In the genomic region with DNA sequence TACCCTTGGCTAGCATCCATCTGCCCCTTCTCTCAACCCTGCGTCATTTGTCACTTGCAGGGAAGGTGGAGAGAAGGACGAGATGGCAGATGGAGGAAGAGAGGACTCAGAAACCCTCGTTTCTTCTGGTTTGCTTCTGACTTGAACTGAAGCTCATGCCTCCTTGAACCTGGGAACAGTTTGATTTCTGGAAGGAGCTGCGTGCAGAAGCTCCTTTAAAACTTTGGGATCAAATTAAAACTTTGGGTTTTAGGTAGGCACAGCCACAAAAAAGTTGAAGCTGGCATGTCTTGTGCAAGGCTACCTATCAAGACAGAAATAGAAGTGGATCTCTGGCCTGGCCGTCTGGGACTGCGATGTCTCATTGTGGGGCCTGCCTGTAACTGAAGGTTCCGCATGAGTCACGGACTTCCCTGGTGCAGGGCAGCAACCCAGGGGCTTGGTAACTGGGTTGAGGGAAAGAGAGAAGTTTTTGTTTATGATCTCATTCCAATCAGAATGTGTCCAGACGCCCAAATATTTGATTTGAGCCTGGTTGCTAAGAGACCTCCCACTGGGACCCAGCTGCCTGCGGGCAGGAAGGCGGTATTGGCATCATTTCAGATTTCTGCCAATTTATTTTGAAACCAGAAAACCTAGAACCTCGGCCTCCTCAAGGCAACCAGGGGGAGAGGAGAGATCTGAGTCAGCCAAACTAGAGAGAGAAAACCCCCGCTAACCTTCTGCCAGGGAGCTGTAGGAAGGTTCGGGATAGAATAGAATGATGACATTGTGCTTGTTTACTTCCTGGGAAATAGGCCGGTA, we compare ENCODE assay signal across 9 cellular contexts. TPM values are rescaled to one million over a fixed set of nuclear protein-coding genes. Genes with fewer than 3 reads are reported as not detected.
DNase-seq lines count a peak whose midpoint lies in the region; ATAC-seq and TF ChIP-seq lines count a peak whose summit lies in the region.
"Had no signal": no experiment of that assay in that cellular context is flagged by ENCODE, and none has a peak within 500 bp of the region (broad histone marks: within the 10 kb centered on the region; RNA-seq: fewer than 3 reads in every experiment).

No MANE protein-coding gene starts in this region.

- H3K27me3 ChIP-seq in CD8-positive, alpha-beta T cell (ENCODE audit: insufficient read depth, low read length) = no peaks in the 10 kb centered on the region
- H3K27me3 ChIP-seq in brain microvascular endothelial cell (replicated peaks) = no peaks in the 10 kb centered on the region
- no peaks in the 10 kb centered on the region for H3K27me3 ChIP-seq in left lung

- no peak overlapping the region for H3K27ac ChIP-seq in CD8-positive, alpha-beta T cell (ENCODE audit: low read depth, low read length)
- H3K27ac ChIP-seq in brain microvascular endothelial cell (peak overlapping the region; percentile 99), left lung (peak overlapping the region in 1 of 2 donors; percentile 21)

- peak; percentile 44 for ATAC-seq in CD8-positive, alpha-beta T cell
- ATAC-seq in HG03378 (IDR thresholded peaks at IDR 0.05; ENCODE audit: unreplicated experiment) (peak; percentile 65), left lung (peak; percentile 94)

- no peaks in the 10 kb centered on the region for H3K9me3 Mint-ChIP-seq in CD8-positive, alpha-beta T cell
- H3K9me3 Mint-ChIP-seq in stimulated activated naive CD8-positive, alpha-beta T cell treated with anti-CD3 and anti-CD28 coated beads, Interleukin-15, Interleukin-2, amounts not matched to agents 100 ng/mL and 50 ng/mL, for 24 hours = no peaks in the 10 kb centered on the region
- H3K9me3 Mint-ChIP-seq: T-helper 1 cell treated with Interleukin-12 subunit alpha and Interleukin-12 subunit beta and Interleukin-4 antibody, amounts not matched to agents 30 μg/mL and 1 μg/mL, for 36 hours had no signal

- H3K36me3 ChIP-seq in CD8-positive, alpha-beta T cell (ENCODE audit: insufficient read depth, low read length) = no peaks in the 10 kb centered on the region
- no peaks in the 10 kb centered on the region for H3K36me3 ChIP-seq in brain microvascular endothelial cell (replicated peaks)
- no peaks in the 10 kb centered on the region for H3K36me3 ChIP-seq in left lung

- TF ChIP-seq CTCF in CD8-positive, alpha-beta T cell (IDR thresholded peaks at IDR 0.05) = no peak
- TF ChIP-seq CTCF in brain microvascular endothelial cell (IDR thresholded peaks at IDR 0.05; ENCODE audit: low read depth, low read length, missing control alignments) (no peak), left lung (IDR thresholded peaks at IDR 0.05) (no peak)

- no peaks in the 10 kb centered on the region for H3K9me3 ChIP-seq in CD8-positive, alpha-beta T cell (ENCODE audit: low read length)
- H3K9me3 ChIP-seq in left lung = no peaks in the 10 kb centered on the region

- no peak overlapping the region for H3K4me3 Mint-ChIP-seq in CD8-positive, alpha-beta T cell
- peak overlapping the region; percentile 32 for H3K4me3 Mint-ChIP-seq in stimulated activated naive CD8-positive, alpha-beta T cell treated with anti-CD3 and anti-CD28 coated beads, Interleukin-15, Interleukin-2, amounts not matched to agents 100 ng/mL and 50 ng/mL, for 24 hours
- H3K4me3 Mint-ChIP-seq: T-helper 1 cell treated with Interleukin-12 subunit alpha and Interleukin-12 subunit beta and Interleukin-4 antibody, amounts not matched to agents 30 μg/mL and 1 μg/mL, for 36 hours had no signal

- DNase-seq in CD8-positive, alpha-beta T cell = peak in 2 of 7 experiments; percentile 14 to 25
- peak; percentile 44 for DNase-seq in GM19238 (ENCODE audit: insufficient read length, low spot score)
- DNase-seq in OCI-M1 (lab: John Stamatoyannopoulos, UW) = peak; percentile 26
- peak; percentile 99 for DNase-seq in brain microvascular endothelial cell
- DNase-seq in left lung = peak in 1 of 2 donors; percentile 72
- no peak for DNase-seq in HuH-7 (ENCODE audit: low spot score)

- no peak overlapping the region for H3K27ac Mint-ChIP-seq in CD8-positive, alpha-beta T cell
- peak overlapping the region; percentile 72 for H3K27ac Mint-ChIP-seq in stimulated activated naive CD8-positive, alpha-beta T cell treated with anti-CD3 and anti-CD28 coated beads, Interleukin-15, Interleukin-2, amounts not matched to agents 100 ng/mL and 50 ng/mL, for 24 hours
- H3K27ac Mint-ChIP-seq: T-helper 1 cell treated with Interleukin-12 subunit alpha and Interleukin-12 subunit beta and Interleukin-4 antibody, amounts not matched to agents 30 μg/mL and 1 μg/mL, for 36 hours had no signal

- H3K27me3 Mint-ChIP-seq in CD8-positive, alpha-beta T cell (ENCODE audit: low read depth) = no peaks in the 10 kb centered on the region
- no peaks in the 10 kb centered on the region for H3K27me3 Mint-ChIP-seq in stimulated activated naive CD8-positive, alpha-beta T cell treated with anti-CD3 and anti-CD28 coated beads, Interleukin-15, Interleukin-2, amounts not matched to agents 100 ng/mL and 50 ng/mL, for 24 hours

- in situ Hi-C loops in brain microvascular endothelial cell (cut with HindIII; ENCODE audit: low pct_ligation_motif_present, low sequenced_read_pairs) = no loop called here

- POLR2A ChIA-PET in CD8-positive, alpha-beta T cell (lab: Charles Lee) = no interaction called here

- no peak overlapping the region for H3K4me3 ChIP-seq in CD8-positive, alpha-beta T cell (ENCODE audit: low read depth, low read length)
- H3K4me3 ChIP-seq in brain microvascular endothelial cell (ENCODE audit: low read depth, low read length) = peak overlapping the region; percentile 17
- H3K4me3 ChIP-seq in left lung = no peak overlapping the region

- no peaks in the 10 kb centered on the region for H3K4me1 ChIP-seq in CD8-positive, alpha-beta T cell (ENCODE audit: insufficient read depth, low read length)
- peaks cover 9 to 10% of the 10 kb centered on the region in 2 donors for H3K4me1 ChIP-seq in left lung

- CTCF ChIA-PET in CD8-positive, alpha-beta T cell (lab: Charles Lee) = interaction anchor here (1.0 kb wide), 1 partner anchor 12 kb away, joined by 3 read pairs; no protein-coding TSS in a partner anchor

- H3K36me3 Mint-ChIP-seq in CD8-positive, alpha-beta T cell = no peaks in the 10 kb centered on the region
- no peaks in the 10 kb centered on the region for H3K36me3 Mint-ChIP-seq in stimulated activated naive CD8-positive, alpha-beta T cell treated with anti-CD3 and anti-CD28 coated beads, Interleukin-15, Interleukin-2, amounts not matched to agents 100 ng/mL and 50 ng/mL, for 24 hours (ENCODE audit: low read depth)

- peaks cover 3% of the 10 kb centered on the region for H3K4me1 Mint-ChIP-seq in CD8-positive, alpha-beta T cell (ENCODE audit: low read depth)
- H3K4me1 Mint-ChIP-seq in stimulated activated naive CD8-positive, alpha-beta T cell treated with anti-CD3 and anti-CD28 coated beads, Interleukin-15, Interleukin-2, amounts not matched to agents 100 ng/mL and 50 ng/mL, for 24 hours (ENCODE audit: low read depth) = peaks cover 19% of the 10 kb centered on the region

- intact Hi-C loops in CD8-positive, alpha-beta T cell (cut with DNase I, micrococcal nuclease) = no loop called here
- intact Hi-C loops in left lung (cut with DNase I) = no loop called here

RNA-seq across cellular contexts. Expression of gene CAMK1D, which starts 15.8 kb away (rescaled TPM):
- 10 to 100 TPM; 24.6 to 25.7 TPM for total RNA-seq in CD8-positive, alpha-beta T cell
- 10 to 100 TPM in 1 of 2 donors, 1 to 10 TPM in 1; 6.2 to 10.8 TPM for total RNA-seq in left lung

Comparison
In these comparisons a context has a peak if more than half of its experiments do, and no peak if none do; other contexts are left out.
1. ATAC-seq: peak in every context shown above with its lines; median percentile 94 in left lung; 65 in HG03378; 44 in CD8-positive, alpha-beta T cell.